31 cellular contexts compared by ENCODE assay signal in the genomic region with DNA sequence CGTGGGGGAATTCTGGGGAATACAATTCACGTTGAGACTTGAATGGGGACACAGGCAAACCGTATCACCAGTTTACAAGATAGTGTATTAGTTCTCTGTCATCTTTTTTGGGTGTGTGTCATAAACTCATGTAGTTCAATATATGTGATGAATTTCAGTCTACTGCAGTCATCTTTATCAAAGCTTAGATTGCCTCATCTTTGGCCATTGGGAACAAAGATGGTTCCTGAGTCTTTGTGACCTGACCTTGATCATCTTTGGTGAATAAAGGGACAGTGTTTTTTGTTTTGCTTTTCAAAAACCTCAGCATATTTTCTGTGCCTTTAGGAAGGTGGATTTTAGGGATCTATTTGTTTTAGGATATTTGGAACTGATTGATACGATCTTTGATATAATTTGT.
"Had no signal": no experiment of that assay in that cellular context is flagged by ENCODE, and none has a peak within 500 bp of the region (broad histone marks: within the 10 kb centered on the region; RNA-seq: fewer than 3 reads in every experiment).

No MANE protein-coding gene starts in this region.

- H3K27ac ChIP-seq: ascending aorta, cardiac muscle cell, VCaP had no signal

- DNase-seq: activated CD4-positive, alpha-beta T cell treated with anti-CD3 and anti-CD28 coated beads for 1 hour; activated CD4-positive, alpha-beta T cell treated with anti-CD3 and anti-CD28 coated beads for 36 hours; activated CD4-positive, alpha-beta T cell treated with anti-CD3 and anti-CD28 coated beads for 48 hours; activated CD4-positive, alpha-beta T cell treated with anti-CD3 and anti-CD28 coated beads, Interleukin-2, amount 10 ng/mL, durations not matched to agents 7 days and 5 days; activated CD4-positive, alpha-beta T cell treated with anti-CD3 and anti-CD28 coated beads, Interleukin-2, amount 50 U/mL, for 48 hours; activated CD4-positive, CD25-positive, alpha-beta regulatory T cell; activated CD8-positive, alpha-beta memory T cell treated with anti-CD3 and anti-CD28 coated beads, Interleukin-2, amount 50 U/mL, for 4 hours; activated CD8-positive, alpha-beta T cell treated with anti-CD3 and anti-CD28 coated beads for 36 hours; activated effector memory CD4-positive, alpha-beta T cell treated with Interleukin-2 at 50 U/mL for 16 hours; activated gamma-delta T cell; activated naive CD4-positive, alpha-beta T cell treated with anti-CD3 and anti-CD28 coated beads for 36 hours; activated naive CD4-positive, alpha-beta T cell treated with anti-CD3 and anti-CD28 coated beads, Interleukin-2, amount 50 U/mL, for 16 hours; activated naive CD8-positive, alpha-beta T cell treated with anti-CD3 and anti-CD28 coated beads for 36 hours; activated T-cell treated with anti-CD3 and anti-CD28 coated beads, Interleukin-2, amount 50 U/mL, for 24 hours; activated T-cell treated with anti-CD3 and anti-CD28 coated beads, Interleukin-2, amount 50 U/mL, for 48 hours; amygdala; anterior cingulate cortex; caudate nucleus; cerebellar nuclear complex; T-cell; T-helper 17 cell had no signal

- H3K27me3 ChIP-seq: ascending aorta, cardiac muscle cell had no signal

- H3K27me3 Mint-ChIP-seq: activated CD4-positive, alpha-beta T cell treated with anti-CD3 and anti-CD28 coated beads for 36 hours; activated CD4-positive, alpha-beta T cell treated with anti-CD3 and anti-CD28 coated beads, Interleukin-2, amount 10 ng/mL, durations not matched to agents 7 days and 5 days; activated CD8-positive, alpha-beta T cell treated with anti-CD3 and anti-CD28 coated beads for 36 hours; activated naive CD8-positive, alpha-beta T cell treated with anti-CD3 and anti-CD28 coated beads for 36 hours; activated T-cell treated with anti-CD3 and anti-CD28 coated beads, Interleukin-2, amount 50 U/mL, for 24 hours; brain; central memory CD8-positive, alpha-beta T cell; T-cell; T-helper 17 cell had no signal

- FAIRE-seq: bronchial epithelial cell, TTC549 had no signal

- H3K4me3 Mint-ChIP-seq: activated CD4-positive, alpha-beta T cell treated with anti-CD3 and anti-CD28 coated beads for 36 hours; activated CD4-positive, alpha-beta T cell treated with anti-CD3 and anti-CD28 coated beads, Interleukin-2, amount 10 ng/mL, durations not matched to agents 7 days and 5 days; activated CD8-positive, alpha-beta T cell treated with anti-CD3 and anti-CD28 coated beads for 36 hours; activated naive CD4-positive, alpha-beta T cell treated with anti-CD3 and anti-CD28 coated beads for 36 hours; activated naive CD8-positive, alpha-beta T cell treated with anti-CD3 and anti-CD28 coated beads for 36 hours; activated T-cell treated with anti-CD3 and anti-CD28 coated beads, Interleukin-2, amount 50 U/mL, for 24 hours; brain; central memory CD8-positive, alpha-beta T cell; T-cell; T-helper 17 cell had no signal

- H3K27ac Mint-ChIP-seq: activated CD4-positive, alpha-beta T cell treated with anti-CD3 and anti-CD28 coated beads for 36 hours; activated CD4-positive, alpha-beta T cell treated with anti-CD3 and anti-CD28 coated beads, Interleukin-2, amount 10 ng/mL, durations not matched to agents 7 days and 5 days; activated CD8-positive, alpha-beta T cell treated with anti-CD3 and anti-CD28 coated beads for 36 hours; activated naive CD4-positive, alpha-beta T cell treated with anti-CD3 and anti-CD28 coated beads for 36 hours; activated naive CD4-positive, alpha-beta T cell treated with anti-CD3 and anti-CD28 coated beads, Interleukin-2, amount 50 U/mL, for 72 hours; activated T-cell treated with anti-CD3 and anti-CD28 coated beads, Interleukin-2, amount 50 U/mL, for 24 hours; activated T-helper 2 cell treated with anti-CD3 and anti-CD28 coated beads, Interferon-gamma antibody, Interleukin-2, Interleukin-4, amounts not matched to agents 10 μg/mL and 5 μg/mL and 100 μg/mL, durations not matched to agents 14 hours and 24 hours and 36 hours; T-cell had no signal

- H3K4me3 ChIP-seq: ascending aorta, cardiac muscle cell had no signal

- H3K36me3 ChIP-seq: ascending aorta had no signal

- ATAC-seq: activated CD4-positive, alpha-beta T cell treated with anti-CD3 and anti-CD28 coated beads for 36 hours; activated CD4-positive, CD25-positive, alpha-beta regulatory T cell treated with anti-CD3 and anti-CD28 coated beads, Interleukin-2, amount 50 U/mL, for 24 hours; activated CD8-positive, alpha-beta T cell treated with anti-CD3 and anti-CD28 coated beads for 36 hours; activated naive CD4-positive, alpha-beta T cell treated with anti-CD3 and anti-CD28 coated beads, Interleukin-2, amount 50 U/mL, for 72 hours; T-cell; T-helper 17 cell had no signal

- H3K9me3 ChIP-seq: ascending aorta had no signal

- H3K36me3 Mint-ChIP-seq: activated naive CD4-positive, alpha-beta T cell treated with anti-CD3 and anti-CD28 coated beads, Interleukin-2, amount 50 U/mL, for 72 hours had no signal

- H3K9me3 Mint-ChIP-seq: activated CD4-positive, alpha-beta T cell treated with anti-CD3 and anti-CD28 coated beads, Interleukin-2, amount 10 ng/mL, durations not matched to agents 7 days and 5 days; activated CD8-positive, alpha-beta T cell treated with anti-CD3 and anti-CD28 coated beads for 36 hours; activated naive CD4-positive, alpha-beta T cell treated with anti-CD3 and anti-CD28 coated beads for 36 hours; activated naive CD4-positive, alpha-beta T cell treated with anti-CD3 and anti-CD28 coated beads, Interleukin-2, amount 50 U/mL, for 72 hours; activated naive CD8-positive, alpha-beta T cell treated with anti-CD3 and anti-CD28 coated beads for 36 hours; activated T-cell treated with anti-CD3 and anti-CD28 coated beads, Interleukin-2, amount 50 U/mL, for 24 hours; activated T-helper 2 cell treated with anti-CD3 and anti-CD28 coated beads, Interferon-gamma antibody, Interleukin-2, Interleukin-4, amounts not matched to agents 10 μg/mL and 5 μg/mL and 100 μg/mL, durations not matched to agents 14 hours and 24 hours and 36 hours; central memory CD8-positive, alpha-beta T cell; T-cell had no signal
